ENCODE assay signal across 8 cellular contexts in the genomic region with DNA sequence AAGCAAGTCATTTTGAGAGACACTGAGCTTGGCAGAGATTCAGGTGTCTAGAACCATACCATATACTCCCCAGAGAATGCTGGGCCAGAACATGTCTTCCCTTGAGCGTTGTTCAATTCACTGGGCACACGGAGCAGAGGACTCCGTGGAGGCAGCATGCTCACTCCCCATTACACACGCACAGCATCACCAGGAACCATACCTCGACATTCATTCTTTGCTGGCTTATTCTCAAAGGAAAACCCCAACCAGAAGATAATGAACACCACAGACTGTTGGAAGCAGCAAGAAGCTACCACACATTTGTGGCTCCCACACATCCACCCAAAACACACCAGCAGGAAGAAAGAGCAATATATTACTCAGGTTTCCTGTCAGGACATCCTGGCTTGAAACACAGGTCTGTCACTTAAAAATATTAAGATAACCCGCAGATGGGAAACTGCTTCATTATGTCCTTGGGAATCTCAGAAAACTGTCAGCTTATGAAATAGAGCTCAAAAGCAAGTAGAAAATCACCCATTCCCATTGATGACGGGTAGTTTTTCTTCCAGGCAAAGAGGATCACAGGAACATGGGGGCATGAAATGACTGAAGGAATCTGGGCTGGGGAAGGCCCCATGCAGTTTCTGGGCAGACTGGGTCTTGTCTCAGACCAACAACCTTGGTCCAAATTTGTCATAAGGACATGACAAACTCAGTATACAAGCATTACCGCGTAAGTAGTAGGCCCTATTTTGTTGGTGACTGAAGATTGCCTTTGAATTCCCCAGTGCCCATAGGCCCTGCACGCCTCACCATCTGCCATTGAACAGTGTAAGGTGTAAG. TPM values are rescaled to one million over a fixed set of nuclear protein-coding genes. Genes with fewer than 3 reads are reported as not detected.
DNase-seq lines count a peak whose midpoint lies in the region; ATAC-seq lines count a peak whose summit lies in the region.

No MANE protein-coding gene starts in this region.

- peak; percentile 18 for ATAC-seq in activated CD8-positive, alpha-beta memory T cell treated with anti-CD3 and anti-CD28 coated beads, Interleukin-2, amount 10 ng/mL, durations not matched to agents 7 days and 5 days
- peak; percentile 57 for ATAC-seq in stimulated activated effector memory CD8-positive, alpha-beta T cell treated with anti-CD3 and anti-CD28 coated beads, Interleukin-12 subunit alpha, Interleukin-12 subunit beta, amount 100 ng/mL, for 72 hours
- no peak for ATAC-seq in HG02884 (IDR thresholded peaks at IDR 0.05; ENCODE audit: unreplicated experiment)
- no peak for ATAC-seq in HG03442 (IDR thresholded peaks at IDR 0.05; ENCODE audit: unreplicated experiment)

- CTCF ChIA-PET in activated CD8-positive, alpha-beta memory T cell treated with anti-CD3 and anti-CD28 coated beads, Interleukin-2, amount 10 ng/mL, durations not matched to agents 7 days and 5 days (lab: Charles Lee), result interaction anchor here (1.4 to 18.1 kb wide), 9 partner anchors 7 to 219 kb away, joined by 3 to 382 read pairs (median 17); a partner anchor contains a TSS

- no peaks in the 10 kb centered on the region for H3K27me3 Mint-ChIP-seq in activated CD8-positive, alpha-beta memory T cell treated with anti-CD3 and anti-CD28 coated beads, Interleukin-2, amount 10 ng/mL, durations not matched to agents 7 days and 5 days

- peak overlapping the region; percentile 80 for H3K4me3 Mint-ChIP-seq in activated CD8-positive, alpha-beta memory T cell treated with anti-CD3 and anti-CD28 coated beads, Interleukin-2, amount 10 ng/mL, durations not matched to agents 7 days and 5 days
- H3K4me3 Mint-ChIP-seq in stimulated activated effector memory CD8-positive, alpha-beta T cell treated with anti-CD3 and anti-CD28 coated beads, Interleukin-12 subunit alpha, Interleukin-12 subunit beta, amount 100 ng/mL, for 72 hours, result peak overlapping the region; percentile 79

- H3K27ac Mint-ChIP-seq in activated CD8-positive, alpha-beta memory T cell treated with anti-CD3 and anti-CD28 coated beads, Interleukin-2, amount 10 ng/mL, durations not matched to agents 7 days and 5 days, result peak overlapping the region; percentile 100
- peak overlapping the region; percentile 98 for H3K27ac Mint-ChIP-seq in stimulated activated effector memory CD8-positive, alpha-beta T cell treated with anti-CD3 and anti-CD28 coated beads, Interleukin-12 subunit alpha, Interleukin-12 subunit beta, amount 100 ng/mL, for 72 hours

- DNase-seq in activated CD8-positive, alpha-beta memory T cell treated with anti-CD3 and anti-CD28 coated beads, Interleukin-2, amount 10 ng/mL, durations not matched to agents 7 days and 5 days, result peak; percentile 71
- DNase-seq in activated CD8-positive, alpha-beta memory T cell treated with anti-CD3 and anti-CD28 coated beads, Interleukin-2, amount 50 U/mL, for 4 hours, result no peak
- DNase-seq in T-helper 2 cell (peak in 3 of 5 experiments; percentile 29 to 74 (median 68)), epithelial cell of prostate (ENCODE audit: low read depth, low spot score) (no peak), middle frontal gyrus (ENCODE audit: extremely low spot score, low spot score) (no peak)
- DNase-seq in stimulated activated effector memory CD8-positive, alpha-beta T cell treated with anti-CD3 and anti-CD28 coated beads, Interleukin-12 subunit alpha, Interleukin-12 subunit beta, amount 100 ng/mL, for 72 hours (ENCODE audit: low spot score in 2 of 2), result peak in 1 of 2 donors; percentile 70

- peaks cover 1% of the 10 kb centered on the region for H3K36me3 Mint-ChIP-seq in activated CD8-positive, alpha-beta memory T cell treated with anti-CD3 and anti-CD28 coated beads, Interleukin-2, amount 10 ng/mL, durations not matched to agents 7 days and 5 days
- H3K36me3 Mint-ChIP-seq in stimulated activated effector memory CD8-positive, alpha-beta T cell treated with anti-CD3 and anti-CD28 coated beads, Interleukin-12 subunit alpha, Interleukin-12 subunit beta, amount 100 ng/mL, for 72 hours, result peaks cover 37% of the 10 kb centered on the region

- H3K27ac ChIP-seq in epithelial cell of prostate, result peak overlapping the region; percentile 74

- no peaks in the 10 kb centered on the region for H3K9me3 Mint-ChIP-seq in activated CD8-positive, alpha-beta memory T cell treated with anti-CD3 and anti-CD28 coated beads, Interleukin-2, amount 10 ng/mL, durations not matched to agents 7 days and 5 days (ENCODE audit: low read depth)
- no peaks in the 10 kb centered on the region for H3K9me3 Mint-ChIP-seq in stimulated activated effector memory CD8-positive, alpha-beta T cell treated with anti-CD3 and anti-CD28 coated beads, Interleukin-12 subunit alpha, Interleukin-12 subunit beta, amount 100 ng/mL, for 72 hours

- H3K4me1 Mint-ChIP-seq in activated CD8-positive, alpha-beta memory T cell treated with anti-CD3 and anti-CD28 coated beads, Interleukin-2, amount 10 ng/mL, durations not matched to agents 7 days and 5 days, result peaks cover 75% of the 10 kb centered on the region
- H3K4me1 Mint-ChIP-seq in stimulated activated effector memory CD8-positive, alpha-beta T cell treated with anti-CD3 and anti-CD28 coated beads, Interleukin-12 subunit alpha, Interleukin-12 subunit beta, amount 100 ng/mL, for 72 hours, result peaks cover 76% of the 10 kb centered on the region

RNA-seq across cellular contexts. Expression of a gene that starts 46.5 kb away (rescaled TPM):
- 100 to 1,000 TPM; 429 to 464 TPM for total RNA-seq in activated CD8-positive, alpha-beta memory T cell treated with anti-CD3 and anti-CD28 coated beads, Interleukin-2, amount 10 ng/mL, durations not matched to agents 7 days and 5 days

RNA-seq across cellular contexts. Expression of a gene that starts 57.1 kb away (rescaled TPM):
- total RNA-seq in activated CD8-positive, alpha-beta memory T cell treated with anti-CD3 and anti-CD28 coated beads, Interleukin-2, amount 10 ng/mL, durations not matched to agents 7 days and 5 days, result 10 to 100 TPM; 26.6 to 28.6 TPM

Comparison
In these comparisons a context has a peak if more than half of its experiments do, and no peak if none do; other contexts are left out.
1. DNase-seq: peak in activated CD8-positive, alpha-beta memory T cell treated with anti-CD3 and anti-CD28 coated beads, Interleukin-2, amount 10 ng/mL, durations not matched to agents 7 days and 5 days (single experiment) and T-helper 2 cell (3 of 5); none in activated CD8-positive, alpha-beta memory T cell treated with anti-CD3 and anti-CD28 coated beads, Interleukin-2, amount 50 U/mL, for 4 hours (single experiment), epithelial cell of prostate (single experiment) and middle frontal gyrus (single experiment).
2. ATAC-seq: peak in activated CD8-positive, alpha-beta memory T cell treated with anti-CD3 and anti-CD28 coated beads, Interleukin-2, amount 10 ng/mL, durations not matched to agents 7 days and 5 days (single experiment) and stimulated activated effector memory CD8-positive, alpha-beta T cell treated with anti-CD3 and anti-CD28 coated beads, Interleukin-12 subunit alpha, Interleukin-12 subunit beta, amount 100 ng/mL, for 72 hours (single experiment); none in HG02884 (single experiment) and HG03442 (single experiment).